13 cellular contexts compared by ENCODE assay signal in genomic region chr5:168592014-168592368, GRCh38. TPM values are rescaled to one million over a fixed set of nuclear protein-coding genes. Genes with fewer than 3 reads are reported as not detected.
A peak's percentile ranks its signal among the peaks of the same experiment; 100 is the strongest.
DNase-seq lines count a peak whose midpoint lies in the region; TF ChIP-seq lines count a peak whose summit lies in the region.
"Had no signal": no experiment of that assay in that cellular context is flagged by ENCODE, and none has a peak within 500 bp of the region (broad histone marks: within the 10 kb centered on the region; RNA-seq: fewer than 3 reads in every experiment).

No MANE protein-coding gene starts in this region.

- H3K79me2 ChIP-seq in GM23248 (ENCODE audit: insufficient read depth): no peaks in the 10 kb centered on the region

- H3K9me3 ChIP-seq in GM23248 (ENCODE audit: low read depth) (no peaks in the 10 kb centered on the region), adrenal gland (replicated peaks in 1 of 3) (no peaks in the 10 kb centered on the region)
- H3K9me3 ChIP-seq: SJSA1 had no signal

- intact Hi-C loops in adrenal gland (cut with DNase I): no loop called here

- H3F3A ChIP-seq in GM23248 (ENCODE audit: insufficient read depth): no peaks in the 10 kb centered on the region

- H3K4me3 ChIP-seq in GM23248: no peak overlapping the region
- no peak overlapping the region for H3K4me3 ChIP-seq in adrenal gland
- H3K4me3 ChIP-seq in fibroblast of pulmonary artery (replicated peaks; ENCODE audit: low read depth, low read length): no peak overlapping the region
- no peak overlapping the region for H3K4me3 ChIP-seq in retinal pigment epithelial cell (ENCODE audit: low read length)
- H3K4me3 ChIP-seq: SJSA1 had no signal

- no peak overlapping the region for H3K9ac ChIP-seq in GM23248

- H3K27me3 ChIP-seq in GM23248 (replicated peaks; ENCODE audit: insufficient read depth) (peaks cover 7% of the 10 kb centered on the region; the same call in 1 of the 2 replicates), adrenal gland (no peaks in the 10 kb centered on the region)

- no peak overlapping the region for H3K4me2 ChIP-seq in GM23248 (ENCODE audit: unreplicated experiment)

- no peak overlapping the region for H2AFZ ChIP-seq in GM23248

- DNase-seq in GM23248 (peak; percentile 78), adrenal gland (peak; percentile 65 to 91 (median 83)), fibroblast of pulmonary artery (ENCODE audit: low read depth) (peak; percentile 72), retinal pigment epithelial cell (ENCODE audit: low read depth) (peak; percentile 46), dermis blood vessel endothelial cell (no peak), cortex of kidney (lab: John Stamatoyannopoulos, UW) (no peak), putamen (ENCODE audit: low spot score) (no peak)
- DNase-seq: activated CD8-positive, alpha-beta memory T cell treated with anti-CD3 and anti-CD28 coated beads for 24 hours; activated naive CD4-positive, alpha-beta T cell; COR-L47; naive thymus-derived CD4-positive, alpha-beta T cell; NCI-H146 had no signal

- H3K36me3 ChIP-seq in GM23248 (ENCODE audit: low read depth) (no peaks in the 10 kb centered on the region), adrenal gland (replicated peaks in 1 of 2) (no peaks in the 10 kb centered on the region)
- H3K36me3 ChIP-seq: SJSA1 had no signal

- H3K9me2 ChIP-seq in GM23248 (ENCODE audit: insufficient read depth): no peaks in the 10 kb centered on the region

- H3K27ac ChIP-seq in GM23248 (no peak overlapping the region), adrenal gland (peak overlapping the region in 4 of 5 donors; percentile 35 to 81 (median 57))
- H3K27ac ChIP-seq: SJSA1 had no signal

- no peak for TF ChIP-seq POLR2A in adrenal gland (IDR thresholded peaks at IDR 0.05)

- H4K20me1 ChIP-seq in GM23248 (ENCODE audit: insufficient read depth): no peaks in the 10 kb centered on the region

- H3K4me1 ChIP-seq in GM23248 (ENCODE audit: insufficient read depth) (no peaks in the 10 kb centered on the region), adrenal gland (replicated peaks in 1 of 2) (peaks cover 12 to 16% of the 10 kb centered on the region in 2 donors)

- WGBS in GM23248 (ENCODE audit: low coverage in 1 of 2, low lambda C conversion rate in 2 of 2, missing lambda C conversion rate in 2 of 2), 2 experiments: 85% methylated on average over 1 of the region's 1 CpG
- WGBS in adrenal gland, 4 donors: 43 to 69% (median 55%) methylated on average over 1 of the region's 1 CpG

- TF ChIP-seq CTCF in adrenal gland (IDR thresholded peaks at IDR 0.05): no peak
- TF ChIP-seq CTCF in fibroblast of pulmonary artery (IDR thresholded peaks at IDR 0.05; ENCODE audit: low read length, missing control alignments): no peak
- no peak for TF ChIP-seq CTCF in retinal pigment epithelial cell (conservative IDR thresholded peaks at IDR 0.05; ENCODE audit: low read depth, low read length)

- in situ Hi-C loops in GM23248 (cut with MboI): no loop called here

RNA-seq across cellular contexts. Expression of gene PANK3, which starts 12.8 kb away (rescaled TPM):
- 24.2 TPM in 2 replicates for total RNA-seq in GM23248 (2014; rRNA removed; shearing (Covaris generic))
- polyA plus RNA-seq in GM23248 (2016; fragmentation: Nextera tagmentation; extraction: Ambion mirVana): 10.3 and 11.8 TPM in 2 replicates
- 100 to 1,000 TPM in 2 of 8 donors, 10 to 100 TPM in 6; 27.8 to 130 (median 68.5) TPM for total RNA-seq in adrenal gland
- polyA plus RNA-seq in adrenal gland: 10 to 100 TPM in 1 of 3 donors, 1 to 10 TPM in 2; 5.2 to 53.0 (median 6.0) TPM
- 66.2 and 72.6 TPM in 2 replicates for total RNA-seq in dermis blood vessel endothelial cell

Comparison
In these comparisons a context has a peak if more than half of its experiments do, and no peak if none do; other contexts are left out.
1. DNase-seq: peak in GM23248 (single experiment), adrenal gland (7 of 7), fibroblast of pulmonary artery (single experiment) and retinal pigment epithelial cell (single experiment); none in dermis blood vessel endothelial cell (single experiment), cortex of kidney (single experiment) and putamen (single experiment).